ENCODE assay signal across 9 cellular contexts in genomic region chr17:58337126-58337599, GRCh38. TPM values are rescaled to one million over a fixed set of nuclear protein-coding genes. Genes with fewer than 3 reads are reported as not detected.
A peak's percentile ranks its signal among the peaks of the same experiment; 100 is the strongest.
DNase-seq lines count a peak whose midpoint lies in the region; ATAC-seq and TF ChIP-seq lines count a peak whose summit lies in the region.
"Had no signal": no experiment of that assay in that cellular context is flagged by ENCODE, and none has a peak within 500 bp of the region (broad histone marks: within the 10 kb centered on the region; RNA-seq: fewer than 3 reads in every experiment).

No MANE protein-coding gene starts in this region.

- H3K9ac ChIP-seq in KMS-11: peak overlapping the region; percentile 100

- peaks cover 59% of the 10 kb centered on the region for H3K36me3 Mint-ChIP-seq in activated CD8-positive, alpha-beta T cell treated with anti-CD3 and anti-CD28 coated beads, Interleukin-2, amount 10 ng/mL, durations not matched to agents 7 days and 5 days (ENCODE audit: low read depth)

- H3K4me2 ChIP-seq in KMS-11: peak overlapping the region; percentile 95

- H3K27me3 Mint-ChIP-seq in activated CD8-positive, alpha-beta T cell treated with anti-CD3 and anti-CD28 coated beads, Interleukin-2, amount 10 ng/mL, durations not matched to agents 7 days and 5 days (ENCODE audit: low read depth): peaks cover 1% of the 10 kb centered on the region
- no peaks in the 10 kb centered on the region for H3K27me3 Mint-ChIP-seq in stimulated activated naive CD8-positive, alpha-beta T cell treated with anti-CD3 and anti-CD28 coated beads, Interleukin-15, amount 100 ng/mL, for 72 hours

- H3K27me3 ChIP-seq in KMS-11 (ENCODE audit: insufficient read depth, low read depth): no peaks in the 10 kb centered on the region
- H3K27me3 ChIP-seq in BE2C: no peaks in the 10 kb centered on the region

- peaks cover 88% of the 10 kb centered on the region for H3K79me2 ChIP-seq in KMS-11 (ENCODE audit: insufficient read depth, low read depth)

- H3K4me3 Mint-ChIP-seq in activated CD8-positive, alpha-beta T cell treated with anti-CD3 and anti-CD28 coated beads, Interleukin-2, amount 10 ng/mL, durations not matched to agents 7 days and 5 days: peak overlapping the region; percentile 99
- H3K4me3 Mint-ChIP-seq in stimulated activated naive CD8-positive, alpha-beta T cell treated with anti-CD3 and anti-CD28 coated beads, Interleukin-15, amount 100 ng/mL, for 72 hours: peak overlapping the region; percentile 77 to 99

- TF ChIP-seq CTCF in KMS-11 (conservative IDR thresholded peaks at IDR 0.05; ENCODE audit: low read depth, low read length) (no peak), GM13976 (IDR thresholded peaks at IDR 0.05; ENCODE audit: borderline replicate concordance, control extremely low read depth, extremely low read depth, insufficient read depth, missing control alignments) (no peak), BE2C (IDR thresholded peaks at IDR 0.05; ENCODE audit: low read depth, low read length) (no peak)

- peak; percentile 71 for DNase-seq in activated CD8-positive, alpha-beta T cell treated with anti-CD3 and anti-CD28 coated beads, Interleukin-2, amount 10 ng/mL, durations not matched to agents 7 days and 5 days
- peak; percentile 15 for DNase-seq in left kidney (ENCODE audit: low read depth, low spot score)
- DNase-seq in stimulated activated naive CD8-positive, alpha-beta T cell treated with anti-CD3 and anti-CD28 coated beads, Interleukin-15, amount 100 ng/mL, for 72 hours: peak; percentile 54 to 76
- no peak for DNase-seq in GM13976 (ENCODE audit: low spot score)
- no peak for DNase-seq in BE2C
- no peak for DNase-seq in HuH-7.5 (ENCODE audit: low spot score)

- CTCF ChIA-PET in activated CD8-positive, alpha-beta T cell treated with anti-CD3 and anti-CD28 coated beads, Interleukin-2, amount 10 ng/mL, durations not matched to agents 7 days and 5 days (lab: Charles Lee): interaction anchor here (0.8 to 13.4 kb wide), 10 partner anchors 8 to 96 kb away, joined by 3 to 235 read pairs (median 10); partner anchors contain the start of genes RNF43 and SUPT4H1

- no peaks in the 10 kb centered on the region for H3K9me3 Mint-ChIP-seq in activated CD8-positive, alpha-beta T cell treated with anti-CD3 and anti-CD28 coated beads, Interleukin-2, amount 10 ng/mL, durations not matched to agents 7 days and 5 days (ENCODE audit: insufficient read depth)
- no peaks in the 10 kb centered on the region for H3K9me3 Mint-ChIP-seq in stimulated activated naive CD8-positive, alpha-beta T cell treated with anti-CD3 and anti-CD28 coated beads, Interleukin-15, amount 100 ng/mL, for 72 hours

- H3K36me3 ChIP-seq in KMS-11 (ENCODE audit: insufficient read depth) (peaks cover 2% of the 10 kb centered on the region; the same call in 1 of the 2 replicates), BE2C (no peaks in the 10 kb centered on the region)

- peaks cover 32% of the 10 kb centered on the region for H3K4me1 Mint-ChIP-seq in activated CD8-positive, alpha-beta T cell treated with anti-CD3 and anti-CD28 coated beads, Interleukin-2, amount 10 ng/mL, durations not matched to agents 7 days and 5 days (ENCODE audit: low read depth)
- peaks cover 40% of the 10 kb centered on the region for H3K4me1 Mint-ChIP-seq in stimulated activated naive CD8-positive, alpha-beta T cell treated with anti-CD3 and anti-CD28 coated beads, Interleukin-15, amount 100 ng/mL, for 72 hours

- peak overlapping the region; percentile 92 for H3K27ac Mint-ChIP-seq in activated CD8-positive, alpha-beta T cell treated with anti-CD3 and anti-CD28 coated beads, Interleukin-2, amount 10 ng/mL, durations not matched to agents 7 days and 5 days
- peak overlapping the region; percentile 95 to 100 for H3K27ac Mint-ChIP-seq in stimulated activated naive CD8-positive, alpha-beta T cell treated with anti-CD3 and anti-CD28 coated beads, Interleukin-15, amount 100 ng/mL, for 72 hours

- no peak overlapping the region for H3K4me3 ChIP-seq in KMS-11 (IDR thresholded peaks at IDR 0.05; ENCODE audit: insufficient read depth, low read depth, low read length)
- H3K4me3 ChIP-seq in BE2C (ENCODE audit: low read depth, low read length): no peak overlapping the region

- no peak for ATAC-seq in activated CD8-positive, alpha-beta T cell treated with anti-CD3 and anti-CD28 coated beads, Interleukin-2, amount 10 ng/mL, durations not matched to agents 7 days and 5 days
- ATAC-seq in stimulated activated naive CD8-positive, alpha-beta T cell treated with anti-CD3 and anti-CD28 coated beads, Interleukin-15, amount 100 ng/mL, for 72 hours: no peak
- ATAC-seq in GM18867 (IDR thresholded peaks at IDR 0.05; ENCODE audit: unreplicated experiment): no peak

- POLR2A ChIA-PET in activated CD8-positive, alpha-beta T cell treated with anti-CD3 and anti-CD28 coated beads, Interleukin-2, amount 10 ng/mL, durations not matched to agents 7 days and 5 days (lab: Charles Lee): interaction anchor here (0.6 to 28.8 kb wide), 18 partner anchors 2 to 1500 kb away, joined by 3 to 2649 read pairs (median 4); partner anchors contain the start of genes MTMR4, RAD51C, RNF43 and SRSF1

- H3K4me1 ChIP-seq in KMS-11 (ENCODE audit: low read depth, poor library complexity, severe bottlenecking): peaks cover 78% of the 10 kb centered on the region
- peaks cover 30% of the 10 kb centered on the region for H3K4me1 ChIP-seq in BE2C

- H3K9me3 ChIP-seq in BE2C: no peaks in the 10 kb centered on the region

- in situ Hi-C loops in GM13976 (cut with MboI; ENCODE audit: low sequenced_read_pairs, unreplicated experiment): no loop called here

- no peak overlapping the region for H2AFZ ChIP-seq in KMS-11 (ENCODE audit: low read depth)

- H4K20me1 ChIP-seq in KMS-11 (ENCODE audit: insufficient read depth): no peaks in the 10 kb centered on the region; the same call in 1 of the 2 replicates

- peak overlapping the region; percentile 96 for H3K27ac ChIP-seq in KMS-11

RNA-seq across cellular contexts. Expression of gene TSPOAP1, which starts 8.6 kb away (rescaled TPM):
- 10 to 100 TPM; 45.8 to 51.5 TPM for total RNA-seq in activated CD8-positive, alpha-beta T cell treated with anti-CD3 and anti-CD28 coated beads, Interleukin-2, amount 10 ng/mL, durations not matched to agents 7 days and 5 days
- polyA plus RNA-seq in BE2C (2012; ENCODE audit: insufficient read depth, insufficient read length, low read depth): 3.1 TPM

RNA-seq across cellular contexts. Expression of gene SUPT4H1, which starts 14.8 kb away (rescaled TPM):
- total RNA-seq in activated CD8-positive, alpha-beta T cell treated with anti-CD3 and anti-CD28 coated beads, Interleukin-2, amount 10 ng/mL, durations not matched to agents 7 days and 5 days: 10 to 100 TPM; 75.2 to 90.8 TPM
- 510 TPM for polyA plus RNA-seq in BE2C (2012; ENCODE audit: insufficient read depth, insufficient read length, low read depth)

RNA-seq across cellular contexts. Expression of gene MPO, which starts 56.4 kb away (rescaled TPM):
- total RNA-seq in activated CD8-positive, alpha-beta T cell treated with anti-CD3 and anti-CD28 coated beads, Interleukin-2, amount 10 ng/mL, durations not matched to agents 7 days and 5 days: not detected
- polyA plus RNA-seq in BE2C (2012; ENCODE audit: insufficient read depth, insufficient read length, low read depth): not detected
- total RNA-seq: HT1080 had no signal

Comparison
In these comparisons a context has a peak if more than half of its experiments do, and no peak if none do; other contexts are left out.
1. DNase-seq: peak in activated CD8-positive, alpha-beta T cell treated with anti-CD3 and anti-CD28 coated beads, Interleukin-2, amount 10 ng/mL, durations not matched to agents 7 days and 5 days (single experiment), left kidney (single experiment) and stimulated activated naive CD8-positive, alpha-beta T cell treated with anti-CD3 and anti-CD28 coated beads, Interleukin-15, amount 100 ng/mL, for 72 hours (2 of 2); none in GM13976 (single experiment), BE2C (single experiment) and HuH-7.5 (single experiment).